ENCODE assay signal across 18 cellular contexts in genomic region chr5:8953016-8953415, GRCh38.
A peak's percentile ranks its signal among the peaks of the same experiment; 100 is the strongest.
DNase-seq lines count a peak whose midpoint lies in the region; ATAC-seq and TF ChIP-seq lines count a peak whose summit lies in the region.
"Had no signal": no experiment of that assay in that cellular context is flagged by ENCODE, and none has a peak within 500 bp of the region (broad histone marks: within the 10 kb centered on the region; RNA-seq: fewer than 3 reads in every experiment).

No MANE protein-coding gene starts in this region.

- H3K79me2 ChIP-seq in Loucy (ENCODE audit: insufficient read depth, low read length), result no peaks in the 10 kb centered on the region

- peak overlapping the region in 8 of 11 experiments; percentile 15 to 61 (median 49); a peak in 10 of 22 replicates for H3K27ac ChIP-seq in BLaER1 treated with 17β-estradiol and CSF1 and Interleukin-3, amounts not matched to agents 10 nM and 100 nM
- no peak overlapping the region for H3K27ac ChIP-seq in brain microvascular endothelial cell
- H3K27ac ChIP-seq: right atrium auricular region had no signal

- no peak overlapping the region for H3K27ac Mint-ChIP-seq in activated CD4-positive, alpha-beta T cell treated with anti-CD3 and anti-CD28 coated beads, Interleukin-2, amount 10 ng/mL, durations not matched to agents 24 days and 14 days
- H3K27ac Mint-ChIP-seq: activated T-helper 2 cell treated with anti-CD3 and anti-CD28 coated beads, Interferon-gamma antibody, Interleukin-2, Interleukin-4, amounts not matched to agents 10 μg/mL and 5 μg/mL and 100 μg/mL, durations not matched to agents 14 hours and 24 hours and 36 hours; CD4-positive, CD25-positive, alpha-beta regulatory T cell; stimulated activated naive CD8-positive, alpha-beta T cell treated with anti-CD3 and anti-CD28 coated beads, Interleukin-15, amount 100 ng/mL, for 72 hours had no signal

- no peaks in the 10 kb centered on the region for H3F3A ChIP-seq in Loucy (ENCODE audit: low read depth)

- H3K9ac ChIP-seq in BLaER1 treated with 17β-estradiol and CSF1 and Interleukin-3, amounts not matched to agents 10 nM and 100 nM, result peak overlapping the region in 3 of 11 experiments; percentile 22 to 38 (median 22); a peak in 3 of 22 replicates
- H3K9ac ChIP-seq in Loucy (ENCODE audit: low read depth, low read length, poor library complexity, severe bottlenecking), result peak overlapping the region; percentile 23

- no peaks in the 10 kb centered on the region for H3K27me3 Mint-ChIP-seq in activated CD4-positive, alpha-beta T cell treated with anti-CD3 and anti-CD28 coated beads, Interleukin-2, amount 10 ng/mL, durations not matched to agents 24 days and 14 days
- H3K27me3 Mint-ChIP-seq: CD4-positive, CD25-positive, alpha-beta regulatory T cell; stimulated activated naive CD8-positive, alpha-beta T cell treated with anti-CD3 and anti-CD28 coated beads, Interleukin-15, amount 100 ng/mL, for 72 hours had no signal

- no peak for DNase-seq in activated CD4-positive, alpha-beta T cell treated with anti-CD3 and anti-CD28 coated beads, Interleukin-2, amount 10 ng/mL, durations not matched to agents 24 days and 14 days
- DNase-seq in brain microvascular endothelial cell (no peak), AG08396 (ENCODE audit: low spot score) (no peak), NCI-H2171 (lab: John Stamatoyannopoulos, UW) (no peak)
- DNase-seq: activated CD8-positive, alpha-beta memory T cell treated with anti-CD3 and anti-CD28 coated beads for 24 hours; CD4-positive, CD25-positive, alpha-beta regulatory T cell; DMS79 treated with DMSO at 0.1 percent for 48 hours; GOT3; NK-92 treated with Interleukin-12 subunit alpha and Interleukin-12 subunit beta, amount 100 ng/mL, for 24 hours; nucleus accumbens; stimulated activated naive CD8-positive, alpha-beta T cell treated with anti-CD3 and anti-CD28 coated beads, Interleukin-15, amount 100 ng/mL, for 72 hours; T-helper 1 cell had no signal

- H3K4me2 ChIP-seq in BLaER1 treated with 17β-estradiol and CSF1 and Interleukin-3, amounts not matched to agents 10 nM and 100 nM, result peak overlapping the region in 10 of 11 experiments; percentile 11 to 73 (median 49); a peak in 18 of 22 replicates
- H3K4me2 ChIP-seq in Loucy (ENCODE audit: low read depth, low read length, poor library complexity, severe bottlenecking), result peak overlapping the region; percentile 32

- ATAC-seq in GM18870 (IDR thresholded peaks at IDR 0.05; ENCODE audit: unreplicated experiment) (peak; percentile 31), HG02759 (IDR thresholded peaks at IDR 0.05; ENCODE audit: unreplicated experiment) (peak; percentile 28)
- ATAC-seq: stimulated activated naive CD8-positive, alpha-beta T cell treated with anti-CD3 and anti-CD28 coated beads, Interleukin-15, amount 100 ng/mL, for 72 hours had no signal

- H3K4me1 ChIP-seq in BLaER1 treated with 17β-estradiol and CSF1 and Interleukin-3, amounts not matched to agents 10 nM and 100 nM, result peaks cover 0 to 49% (median 29%) of the 10 kb centered on the region in 10 experiments; a peak in 16 of 20 replicates
- peaks cover 10% of the 10 kb centered on the region for H3K4me1 ChIP-seq in Loucy (ENCODE audit: insufficient read depth, low read length, poor library complexity, severe bottlenecking)
- H3K4me1 ChIP-seq: right atrium auricular region had no signal

- no peaks in the 10 kb centered on the region for H3K36me3 Mint-ChIP-seq in activated CD4-positive, alpha-beta T cell treated with anti-CD3 and anti-CD28 coated beads, Interleukin-2, amount 10 ng/mL, durations not matched to agents 24 days and 14 days (ENCODE audit: low read depth)
- H3K36me3 Mint-ChIP-seq: CD4-positive, CD25-positive, alpha-beta regulatory T cell had no signal

- no peaks in the 10 kb centered on the region for H3K9me3 Mint-ChIP-seq in activated CD4-positive, alpha-beta T cell treated with anti-CD3 and anti-CD28 coated beads, Interleukin-2, amount 10 ng/mL, durations not matched to agents 24 days and 14 days

- TF ChIP-seq CTCF in Loucy (conservative IDR thresholded peaks at IDR 0.05; ENCODE audit: low read length) (no peak), brain microvascular endothelial cell (IDR thresholded peaks at IDR 0.05; ENCODE audit: low read depth, low read length, missing control alignments) (no peak)

- no peaks in the 10 kb centered on the region for H3K27me3 ChIP-seq in BLaER1 treated with 17β-estradiol and CSF1 and Interleukin-3, amounts not matched to agents 10 nM and 100 nM
- H3K27me3 ChIP-seq in Loucy (ENCODE audit: insufficient read depth, low read length, poor library complexity, severe bottlenecking) (no peaks in the 10 kb centered on the region), brain microvascular endothelial cell (replicated peaks) (no peaks in the 10 kb centered on the region)
- H3K27me3 ChIP-seq: right atrium auricular region had no signal

- H4K20me1 ChIP-seq in BLaER1 treated with 17β-estradiol and CSF1 and Interleukin-3, amounts not matched to agents 10 nM and 100 nM, result no peaks in the 10 kb centered on the region
- no peaks in the 10 kb centered on the region for H4K20me1 ChIP-seq in Loucy (ENCODE audit: insufficient read depth, low read length, poor library complexity, severe bottlenecking)

- H2AFZ ChIP-seq in Loucy (ENCODE audit: low read length), result peak overlapping the region; percentile 81

- no peak overlapping the region for H3K4me3 ChIP-seq in BLaER1 treated with 17β-estradiol and CSF1 and Interleukin-3, amounts not matched to agents 10 nM and 100 nM
- H3K4me3 ChIP-seq in Loucy (ENCODE audit: low read length, poor library complexity, severe bottlenecking) (peak overlapping the region; percentile 9), brain microvascular endothelial cell (ENCODE audit: low read depth, low read length) (no peak overlapping the region)
- H3K4me3 ChIP-seq: right atrium auricular region had no signal

- intact Hi-C loops in activated CD4-positive, alpha-beta T cell treated with anti-CD3 and anti-CD28 coated beads, Interleukin-2, amount 10 ng/mL, durations not matched to agents 24 days and 14 days (cut with micrococcal nuclease), result no loop called here

- no peaks in the 10 kb centered on the region for H3K36me3 ChIP-seq in BLaER1 treated with 17β-estradiol and CSF1 and Interleukin-3, amounts not matched to agents 10 nM and 100 nM
- H3K36me3 ChIP-seq in Loucy (ENCODE audit: insufficient read depth, low read length) (no peaks in the 10 kb centered on the region), brain microvascular endothelial cell (replicated peaks) (no peaks in the 10 kb centered on the region)
- H3K36me3 ChIP-seq: right atrium auricular region had no signal

- no peaks in the 10 kb centered on the region for H3K9me2 ChIP-seq in Loucy (replicated peaks; ENCODE audit: low read depth, low read length)

- no peak overlapping the region for H3K4me3 Mint-ChIP-seq in activated CD4-positive, alpha-beta T cell treated with anti-CD3 and anti-CD28 coated beads, Interleukin-2, amount 10 ng/mL, durations not matched to agents 24 days and 14 days
- H3K4me3 Mint-ChIP-seq: CD4-positive, CD25-positive, alpha-beta regulatory T cell; stimulated activated naive CD8-positive, alpha-beta T cell treated with anti-CD3 and anti-CD28 coated beads, Interleukin-15, amount 100 ng/mL, for 72 hours had no signal

- peaks cover 0 to 5% (median 0%) of the 10 kb centered on the region in 11 experiments; a peak in 2 of 22 replicates for H3K9me3 ChIP-seq in BLaER1 treated with 17β-estradiol and CSF1 and Interleukin-3, amounts not matched to agents 10 nM and 100 nM (replicated peaks in 1 of 11)
- no peaks in the 10 kb centered on the region for H3K9me3 ChIP-seq in Loucy (ENCODE audit: insufficient read depth, low read depth, low read length)
- H3K9me3 ChIP-seq: right atrium auricular region had no signal

- in situ Hi-C loops in brain microvascular endothelial cell (cut with HindIII; ENCODE audit: low pct_ligation_motif_present, low sequenced_read_pairs), result no loop called here

- no peaks in the 10 kb centered on the region for H3K4me1 Mint-ChIP-seq in activated CD4-positive, alpha-beta T cell treated with anti-CD3 and anti-CD28 coated beads, Interleukin-2, amount 10 ng/mL, durations not matched to agents 24 days and 14 days
- H3K4me1 Mint-ChIP-seq: CD4-positive, CD25-positive, alpha-beta regulatory T cell; stimulated activated naive CD8-positive, alpha-beta T cell treated with anti-CD3 and anti-CD28 coated beads, Interleukin-15, amount 100 ng/mL, for 72 hours had no signal
